Comparison of ENCODE assay signal across 16 cellular contexts in the genomic region with DNA sequence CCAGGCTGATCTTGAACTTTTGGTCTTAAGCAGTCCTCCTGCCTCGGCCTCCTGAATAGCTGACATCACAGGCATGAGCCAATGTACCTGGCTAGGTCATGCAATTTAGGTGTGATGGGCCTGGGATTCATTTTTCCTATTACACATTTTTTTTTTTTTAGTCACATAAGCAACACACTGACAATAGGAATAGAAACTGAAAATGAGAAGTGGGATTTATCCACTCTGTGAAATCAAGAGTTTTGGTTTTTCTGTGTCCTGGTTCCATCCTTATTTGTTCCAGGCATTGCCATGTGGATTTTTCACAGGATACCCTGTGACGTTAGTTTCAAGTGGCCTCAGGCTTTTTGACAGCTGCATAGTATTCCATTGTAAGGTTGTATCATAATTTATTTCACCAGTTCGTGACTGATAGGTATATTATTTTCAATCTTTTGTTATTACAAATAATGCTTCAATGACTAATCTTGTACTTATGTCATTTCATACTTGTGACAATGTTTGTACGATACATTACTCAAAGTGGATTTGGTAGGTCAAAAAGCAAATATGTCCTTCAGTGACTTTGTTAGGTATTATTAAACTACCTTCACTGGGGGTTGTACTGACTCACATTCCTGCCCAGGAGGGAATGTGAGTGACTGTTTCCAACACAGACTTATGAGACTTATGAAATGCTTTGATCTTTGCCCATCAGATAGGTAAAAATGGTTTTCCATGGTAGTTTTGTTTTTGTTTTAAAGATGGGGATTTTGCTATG. TPM values are rescaled to one million over a fixed set of nuclear protein-coding genes. Genes with fewer than 3 reads are reported as not detected.
DNase-seq lines count a peak whose midpoint lies in the region; ATAC-seq, FAIRE-seq and TF ChIP-seq lines count a peak whose summit lies in the region.
"Had no signal": no experiment of that assay in that cellular context is flagged by ENCODE, and none has a peak within 500 bp of the region (broad histone marks: within the 10 kb centered on the region; RNA-seq: fewer than 3 reads in every experiment).

No MANE protein-coding gene starts in this region.

- no peak overlapping the region for H2AFZ ChIP-seq in K562 (ENCODE audit: low read depth, low read length)

- H3K4me1 Mint-ChIP-seq in activated T-cell treated with anti-CD3 and anti-CD28 coated beads, Interleukin-2, amount 50 U/mL, for 4 hours (ENCODE audit: low read depth), result peaks cover 95% of the 10 kb centered on the region

- peaks cover 8% of the 10 kb centered on the region for H3K36me3 Mint-ChIP-seq in activated T-cell treated with anti-CD3 and anti-CD28 coated beads, Interleukin-2, amount 50 U/mL, for 4 hours (ENCODE audit: insufficient read depth)
- H3K36me3 Mint-ChIP-seq: WTC11 had no signal

- 88% methylated on average over 4 of the region's 4 CpGs for WGBS in K562 (ENCODE audit: insufficient coverage, low coverage, missing lambda C conversion rate)

- TF ChIP-seq EP300 in K562 (IDR thresholded peaks at IDR 0.05; ENCODE audit: low read length), result no peak

- DNase-seq in activated T-cell treated with anti-CD3 and anti-CD28 coated beads, Interleukin-2, amount 50 U/mL, for 4 hours, result no peak
- no peak for DNase-seq in activated T-cell treated with anti-CD3 and anti-CD28 coated beads, Interleukin-2, amount 50 U/mL, for 1 hour
- peak; percentile 82 for DNase-seq in MV-4-11 (lab: John Stamatoyannopoulos, UW)
- DNase-seq in K562 (ENCODE audit: extremely low read depth in 1 of 4, low spot score in 3 of 4), result no peak
- DNase-seq in stimulated activated naive CD4-positive, alpha-beta T cell treated with Interleukin-2 at 50 U/mL for 16 hours (lab: John Stamatoyannopoulos, UW), result peak; percentile 15
- DNase-seq in GM10248 (ENCODE audit: extremely low spot score), result no peak
- no peak for DNase-seq in activated effector memory CD4-positive, alpha-beta T cell treated with anti-CD3 and anti-CD28 coated beads, Interleukin-2, amount 50 U/mL, for 16 hours
- DNase-seq: nephron progenitor cell, SHP77 had no signal

- H3K4me3 Mint-ChIP-seq in activated T-cell treated with anti-CD3 and anti-CD28 coated beads, Interleukin-2, amount 50 U/mL, for 4 hours, result peak overlapping the region; percentile 66
- H3K4me3 Mint-ChIP-seq: nephron progenitor cell, WTC11 had no signal

- TF ChIP-seq POLR2A in K562 (conservative IDR thresholded peaks at IDR 0.05), result no peak

- H4K20me1 ChIP-seq in K562 (replicated peaks; ENCODE audit: control insufficient read depth, insufficient read depth, low read length), result peaks cover 46% of the 10 kb centered on the region

- TF ChIP-seq CTCF in K562 (IDR thresholded peaks at IDR 0.05 in 2 of 3, conservative IDR thresholded peaks at IDR 0.05 in 1 of 3; ENCODE audit: insufficient read depth in 2 of 3, low read depth in 1 of 3, low read length in 3 of 3), result no peak
- TF ChIP-seq CTCF in GM10248 (IDR thresholded peaks at IDR 0.05; ENCODE audit: control extremely low read depth, extremely low read depth, low read depth, missing control alignments), result no peak

- TF ChIP-seq RAD21 in K562 (CRISPR knock-in tag; conservative IDR thresholded peaks at IDR 0.05 in 1 of 2, IDR thresholded peaks at IDR 0.05 in 1 of 2), result no peak

- H3K27ac ChIP-seq in K562 (ENCODE audit: extremely low read depth, low read depth, low read length), result no peak overlapping the region

- H3K4me2 ChIP-seq in K562 (ENCODE audit: insufficient read depth, low read length), result no peak overlapping the region

- peaks cover 41 to 63% of the 10 kb centered on the region in 2 experiments for H3K4me1 ChIP-seq in K562 (replicated peaks in 1 of 2; ENCODE audit: control insufficient read depth in 2 of 2, insufficient read depth in 2 of 2, low read length in 2 of 2)

- H3K36me3 ChIP-seq in K562 (ENCODE audit: control insufficient read depth, insufficient read depth, low read length), result peaks cover 44% of the 10 kb centered on the region

- BruUV-seq in K562 (replicated peaks; lab: Mats Ljungman, UMichigan), result no TSS peak

- peaks cover 4% of the 10 kb centered on the region for H3K9me3 Mint-ChIP-seq in activated T-cell treated with anti-CD3 and anti-CD28 coated beads, Interleukin-2, amount 50 U/mL, for 4 hours

- peak; percentile 54 to 59 for ATAC-seq in activated T-cell treated with anti-CD3 and anti-CD28 coated beads, Interleukin-2, amount 50 U/mL, for 4 hours
- no peak for ATAC-seq in K562
- no peak for ATAC-seq in GM19455 (IDR thresholded peaks at IDR 0.05; ENCODE audit: unreplicated experiment)
- ATAC-seq: WTC11 had no signal

- POLR2A ChIA-PET in K562 (lab: Yijun Ruan, JAX), result interaction anchor here (1.4 kb wide), 1 partner anchor 9 kb away, joined by 6 read pairs; no protein-coding TSS in a partner anchor
- POLR2A ChIA-PET in GM10248 (lab: Yijun Ruan, JAX), result no interaction called here

- H3K9me3 ChIP-seq in K562 (replicated peaks; ENCODE audit: control insufficient read depth, insufficient read depth, low read depth, low read length), result no peaks in the 10 kb centered on the region

- no peak overlapping the region for H3K4me3 ChIP-seq in K562

- no peaks in the 10 kb centered on the region for H3K27me3 ChIP-seq in K562 (ENCODE audit: control insufficient read depth in 2 of 2, insufficient read depth in 2 of 2, low read length in 2 of 2)
- H3K27me3 ChIP-seq: dorsolateral prefrontal cortex had no signal

- intact Hi-C loops in K562 (cut with micrococcal nuclease), result no loop called here

- peaks cover 15% of the 10 kb centered on the region for H3K9me1 ChIP-seq in K562 (ENCODE audit: control insufficient read depth, insufficient read depth, low read length)

- H3K79me2 ChIP-seq in K562 (ENCODE audit: control insufficient read depth, insufficient read depth, low read length), result peaks cover 98% of the 10 kb centered on the region

- in situ Hi-C loops in K562 (cut with MboI), result no loop called here

- CTCF ChIA-PET in K562 (lab: Yijun Ruan, JAX; ENCODE audit: low intra/inter-chr PET ratio), result no interaction called here
- CTCF ChIA-PET in GM10248 (lab: Yijun Ruan, JAX), result interaction anchor here (1.2 to 4.5 kb wide), 5 partner anchors 9 to 67 kb away, joined by 3 to 20 read pairs (median 4); no protein-coding TSS in a partner anchor

- H3K9ac ChIP-seq in K562 (ENCODE audit: insufficient read depth in 1 of 2, low read depth in 2 of 2, low read length in 2 of 2), result no peak overlapping the region

- H3K27me3 Mint-ChIP-seq in activated T-cell treated with anti-CD3 and anti-CD28 coated beads, Interleukin-2, amount 50 U/mL, for 4 hours (ENCODE audit: low read depth), result no peaks in the 10 kb centered on the region

- FAIRE-seq in K562 (lab: Jason Lieb, UNC), result no peak
- FAIRE-seq: frontal cortex, G401.6, keratinocyte, urothelium cell line had no signal

TF ChIP-seq in K562, 482 proteins besides CTCF, POLR2A, EP300 and RAD21:
- TF ChIP-seq BCOR (IDR thresholded peaks at IDR 0.05), result peak; percentile 71
- peak; percentile 99 for TF ChIP-seq ZNF146 (CRISPR knock-in tag; IDR thresholded peaks at IDR 0.05; ENCODE audit: unreplicated experiment)
- TF ChIP-seq HCFC1 (IDR thresholded peaks at IDR 0.05; ENCODE audit: low read depth, low read length), result no peak
- peak; percentile 86 for TF ChIP-seq RBM25 (IDR thresholded peaks at IDR 0.05; ENCODE audit: low read depth, low read length, severe bottlenecking)
- peak; percentile 51; the same call in 1 of the 2 replicates for TF ChIP-seq ZNF239 (CRISPR knock-in tag; IDR thresholded peaks at IDR 0.05)
- no peak for TF ChIP-seq ZNF282 (CRISPR knock-in tag; IDR thresholded peaks at IDR 0.05)

RNA-seq across cellular contexts. Expression of a gene that starts 10.6 kb away (rescaled TPM):
- 10 to 100 TPM; 61.7 to 77.6 (median 70.7) TPM for total RNA-seq in activated T-cell treated with anti-CD3 and anti-CD28 coated beads, Interleukin-2, amount 50 U/mL, for 4 hours
- 155 and 371 TPM in 2 replicates for total RNA-seq in K562 (2011; cell fraction: chromatin; rRNA removed; ENCODE audit: low replicate concordance)
- 245 and 277 TPM in 2 replicates for total RNA-seq in K562 (2011; cell fraction: nucleolus; rRNA removed)
- 151 and 184 TPM in 2 replicates for total RNA-seq in K562 (2011; cell fraction: nucleoplasm; rRNA removed)
- total RNA-seq in K562 (2014; rRNA removed) (59.0 and 73.5 TPM in 2 replicates), K562 (2014; rRNA removed; fragmentation: Illumina TruSeq; extraction: Trizol) (15.9 and 19.0 TPM in 2 replicates), K562 (2015; rRNA removed; fragmentation: Illumina TruSeq; extraction: Trizol) (28.6 and 29.9 TPM in 2 replicates), K562 (2021) (104 and 108 TPM in 2 replicates)
- polyA plus RNA-seq in K562 (2011; rRNA removed) (28.6 and 31.0 TPM in 2 replicates), K562 (2014; fragmentation: Illumina TruSeq; extraction: Trizol) (26.4 and 37.3 TPM in 2 replicates), K562 (2014; fragmentation: Nextera tagmentation; extraction: Ambion mirVana) (1 to 10 TPM; 2.3 to 2.4 TPM), K562 (2014; rRNA removed) (49.4 and 64.0 TPM in 2 replicates)
- polyA plus RNA-seq in K562 (2011; cell fraction: cytosol; rRNA removed), result 19.2 and 48.3 TPM in 2 replicates
- polyA plus RNA-seq in K562 (2011; cell fraction: nucleus; rRNA removed), result 193 and 347 TPM in 2 replicates
- 53.4 and 59.6 TPM in 2 replicates for polyA plus RNA-seq in K562 (2012)
- polyA minus RNA-seq in K562 (2011; rRNA and poly(A)+ RNA removed), result 27.7 and 54.0 TPM in 2 replicates
- polyA minus RNA-seq in K562 (2011; cell fraction: cytosol; rRNA and poly(A)+ RNA removed), result 42.4 and 51.4 TPM in 2 replicates
- 109 TPM in 2 replicates for polyA minus RNA-seq in K562 (2011; cell fraction: nucleus; rRNA and poly(A)+ RNA removed)

Comparison
In these comparisons a context has a peak if more than half of its experiments do, and no peak if none do; other contexts are left out.
1. ATAC-seq: peak in activated T-cell treated with anti-CD3 and anti-CD28 coated beads, Interleukin-2, amount 50 U/mL, for 4 hours (2 of 2); none in K562 (single experiment) and GM19455 (single experiment).
2. DNase-seq: peak in MV-4-11 (single experiment) and stimulated activated naive CD4-positive, alpha-beta T cell treated with Interleukin-2 at 50 U/mL for 16 hours (single experiment); none in activated T-cell treated with anti-CD3 and anti-CD28 coated beads, Interleukin-2, amount 50 U/mL, for 4 hours (single experiment), activated T-cell treated with anti-CD3 and anti-CD28 coated beads, Interleukin-2, amount 50 U/mL, for 1 hour (single experiment), K562 (0 of 4), GM10248 (single experiment) and activated effector memory CD4-positive, alpha-beta T cell treated with anti-CD3 and anti-CD28 coated beads, Interleukin-2, amount 50 U/mL, for 16 hours (single experiment).